ENCODE assay signal across 9 cellular contexts in genomic region chr15:32861741-32862140, GRCh38.
A peak's percentile ranks its signal among the peaks of the same experiment; 100 is the strongest.
DNase-seq lines count a peak whose midpoint lies in the region; ATAC-seq and TF ChIP-seq lines count a peak whose summit lies in the region.
"Had no signal": no experiment of that assay in that cellular context is flagged by ENCODE, and none has a peak within 500 bp of the region (broad histone marks: within the 10 kb centered on the region; RNA-seq: fewer than 3 reads in every experiment).

No MANE protein-coding gene starts in this region.

- POLR2A ChIA-PET in CD4-positive, alpha-beta T cell (lab: Charles Lee), result interaction anchor here (0.7 kb wide), 1 partner anchor 27 kb away, joined by 3 read pairs; no protein-coding TSS in a partner anchor

- H3K4me1 ChIP-seq in mucosa of descending colon (ENCODE audit: low read depth), result no peaks in the 10 kb centered on the region

- no peaks in the 10 kb centered on the region for H3K9me3 Mint-ChIP-seq in chondrocyte (ENCODE audit: low read depth)
- no peaks in the 10 kb centered on the region for H3K9me3 Mint-ChIP-seq in CD4-positive, alpha-beta T cell
- H3K9me3 Mint-ChIP-seq: activated naive CD4-positive, alpha-beta T cell treated with anti-CD3 and anti-CD28 coated beads, Interleukin-2, amount 50 U/mL, for 72 hours had no signal

- peaks cover 74% of the 10 kb centered on the region for H3K4me1 Mint-ChIP-seq in chondrocyte (ENCODE audit: low read depth)
- H3K4me1 Mint-ChIP-seq in CD4-positive, alpha-beta T cell (ENCODE audit: low read depth), result no peaks in the 10 kb centered on the region

- H3K27ac ChIP-seq in CD4-positive, alpha-beta T cell (ENCODE audit: low read depth, low read length), result no peak overlapping the region

- TF ChIP-seq CTCF in AG09309 (IDR thresholded peaks at IDR 0.05; ENCODE audit: control insufficient read depth, insufficient read depth, low read depth, low read length, missing control alignments) (no peak), chondrocyte (IDR thresholded peaks at IDR 0.05) (no peak), mucosa of descending colon (IDR thresholded peaks at IDR 0.05) (no peak)
- TF ChIP-seq CTCF in CD4-positive, alpha-beta T cell (IDR thresholded peaks at IDR 0.05), result no peak

- intact Hi-C loops in mucosa of descending colon (cut with DNase I, micrococcal nuclease), result no loop called here
- intact Hi-C loops in CD4-positive, alpha-beta T cell (cut with DNase I, micrococcal nuclease), result no loop called here

- peak overlapping the region; percentile 98 for H3K27ac Mint-ChIP-seq in chondrocyte (ENCODE audit: unreplicated experiment)
- no peak overlapping the region for H3K27ac Mint-ChIP-seq in CD4-positive, alpha-beta T cell
- H3K27ac Mint-ChIP-seq: activated naive CD4-positive, alpha-beta T cell treated with anti-CD3 and anti-CD28 coated beads, Interleukin-2, amount 50 U/mL, for 72 hours had no signal

- H3K4me3 ChIP-seq in AG09309 (ENCODE audit: control insufficient read depth, low read depth, low read length) (peak overlapping the region; percentile 4; the same call in 1 of the 2 replicates), mucosa of descending colon (no peak overlapping the region)

- H3K9me3 ChIP-seq in mucosa of descending colon, result no peaks in the 10 kb centered on the region
- no peaks in the 10 kb centered on the region for H3K9me3 ChIP-seq in CD4-positive, alpha-beta T cell (ENCODE audit: control insufficient read depth, low read length)

- H3K27me3 ChIP-seq in CD4-positive, alpha-beta T cell (ENCODE audit: control insufficient read depth, insufficient read depth, low read length), result no peaks in the 10 kb centered on the region

- peak overlapping the region; percentile 66 for H3K4me3 Mint-ChIP-seq in chondrocyte (ENCODE audit: unreplicated experiment)
- H3K4me3 Mint-ChIP-seq in CD4-positive, alpha-beta T cell, result no peak overlapping the region

- CTCF ChIA-PET in CD4-positive, alpha-beta T cell (lab: Charles Lee), result no interaction called here

- peak; percentile 82 for DNase-seq in AG09309 (ENCODE audit: low read depth)
- DNase-seq in chondrocyte (ENCODE audit: low spot score), result no peak
- peak; percentile 14 to 53 (median 39) for DNase-seq in mucosa of descending colon
- DNase-seq in NCI-H1417 (lab: John Stamatoyannopoulos, UW), result no peak
- no peak for DNase-seq in CD4-positive, alpha-beta T cell

- ATAC-seq in HG02870 (IDR thresholded peaks at IDR 0.05; ENCODE audit: unreplicated experiment), result peak; percentile 47
- ATAC-seq in mucosa of descending colon, result peak; percentile 50
- ATAC-seq in GM21367 (IDR thresholded peaks at IDR 0.05; ENCODE audit: unreplicated experiment), result no peak
- ATAC-seq in CD4-positive, alpha-beta T cell (ENCODE audit: poor library complexity), result no peak
- ATAC-seq in GM18873 (IDR thresholded peaks at IDR 0.05; ENCODE audit: low FRiP score, unreplicated experiment), result no peak

- peaks cover 2% of the 10 kb centered on the region for H3K36me3 Mint-ChIP-seq in chondrocyte (ENCODE audit: low read depth)
- H3K36me3 Mint-ChIP-seq in CD4-positive, alpha-beta T cell (ENCODE audit: low read depth), result no peaks in the 10 kb centered on the region
- H3K36me3 Mint-ChIP-seq: activated naive CD4-positive, alpha-beta T cell treated with anti-CD3 and anti-CD28 coated beads, Interleukin-2, amount 50 U/mL, for 72 hours had no signal

- no peaks in the 10 kb centered on the region for H3K27me3 Mint-ChIP-seq in chondrocyte (ENCODE audit: low read depth)
- H3K27me3 Mint-ChIP-seq in CD4-positive, alpha-beta T cell, result no peaks in the 10 kb centered on the region

- no peaks in the 10 kb centered on the region for H3K36me3 ChIP-seq in mucosa of descending colon (ENCODE audit: low read depth)

Comparison
In these comparisons a context has a peak if more than half of its experiments do, and no peak if none do; other contexts are left out.
1. DNase-seq: peak in AG09309 (single experiment) and mucosa of descending colon (3 of 3); none in chondrocyte (single experiment), NCI-H1417 (0 of 3) and CD4-positive, alpha-beta T cell (0 of 10).
2. ATAC-seq: peak in HG02870 (single experiment) and mucosa of descending colon (single experiment); none in GM21367 (single experiment), CD4-positive, alpha-beta T cell (single experiment) and GM18873 (single experiment).